ENCODE assay signal across 8 cellular contexts in genomic region chr21:34367320-34367935, GRCh38. TPM values are rescaled to one million over a fixed set of nuclear protein-coding genes. Genes with fewer than 3 reads are reported as not detected.
DNase-seq lines count a peak whose midpoint lies in the region; ATAC-seq and TF ChIP-seq lines count a peak whose summit lies in the region.

No MANE protein-coding gene starts in this region.

- H3K27ac ChIP-seq in C4-2B = no peak overlapping the region
- H3K27ac ChIP-seq in esophagus muscularis mucosa (replicated peaks in 1 of 4) = no peak overlapping the region

- no peak for TF ChIP-seq POLR2A in esophagus muscularis mucosa (IDR thresholded peaks at IDR 0.05; ENCODE audit: low read depth)

- ATAC-seq in HG02588 (IDR thresholded peaks at IDR 0.05; ENCODE audit: unreplicated experiment) (no peak), HG02852 (IDR thresholded peaks at IDR 0.05; ENCODE audit: unreplicated experiment) (no peak)

- no peak overlapping the region for H3K4me3 Mint-ChIP-seq in activated CD4-positive, alpha-beta T cell treated with anti-CD3 and anti-CD28 coated beads, Interleukin-2, amount 10 ng/mL, durations not matched to agents 24 days and 14 days
- H3K4me3 Mint-ChIP-seq in neural crest cell = no peak overlapping the region

- H3K9me3 Mint-ChIP-seq in activated CD4-positive, alpha-beta T cell treated with anti-CD3 and anti-CD28 coated beads, Interleukin-2, amount 10 ng/mL, durations not matched to agents 24 days and 14 days = no peaks in the 10 kb centered on the region
- H3K9me3 Mint-ChIP-seq in neural crest cell = no peaks in the 10 kb centered on the region

- H3K36me3 Mint-ChIP-seq in activated CD4-positive, alpha-beta T cell treated with anti-CD3 and anti-CD28 coated beads, Interleukin-2, amount 10 ng/mL, durations not matched to agents 24 days and 14 days (ENCODE audit: low read depth) = no peaks in the 10 kb centered on the region
- H3K36me3 Mint-ChIP-seq in neural crest cell (ENCODE audit: low read depth) = no peaks in the 10 kb centered on the region

- peaks cover 0 to 4% (median 0%) of the 10 kb centered on the region in 4 donors for H3K4me1 ChIP-seq in esophagus muscularis mucosa

- no peaks in the 10 kb centered on the region for H3K9me3 ChIP-seq in esophagus muscularis mucosa

- 78% methylated on average over 3 of the region's 3 CpGs for WGBS in esophagus muscularis mucosa

- no peaks in the 10 kb centered on the region for H3K36me3 ChIP-seq in esophagus muscularis mucosa

- H3K27ac Mint-ChIP-seq in activated CD4-positive, alpha-beta T cell treated with anti-CD3 and anti-CD28 coated beads, Interleukin-2, amount 10 ng/mL, durations not matched to agents 24 days and 14 days = no peak overlapping the region
- no peak overlapping the region for H3K27ac Mint-ChIP-seq in neural crest cell (ENCODE audit: unreplicated experiment)

- no peaks in the 10 kb centered on the region for H3K4me1 Mint-ChIP-seq in activated CD4-positive, alpha-beta T cell treated with anti-CD3 and anti-CD28 coated beads, Interleukin-2, amount 10 ng/mL, durations not matched to agents 24 days and 14 days
- H3K4me1 Mint-ChIP-seq in neural crest cell = peaks cover 5% of the 10 kb centered on the region

- TF ChIP-seq EP300 in esophagus muscularis mucosa (IDR thresholded peaks at IDR 0.05) = no peak

- DNase-seq in GM20000 (ENCODE audit: low spot score) = peak; percentile 42
- peak; percentile 70 for DNase-seq in NCI-H2227 (lab: John Stamatoyannopoulos, UW; ENCODE audit: unreplicated experiment)
- DNase-seq in activated CD4-positive, alpha-beta T cell treated with anti-CD3 and anti-CD28 coated beads, Interleukin-2, amount 10 ng/mL, durations not matched to agents 24 days and 14 days = peak; percentile 81
- no peak for DNase-seq in esophagus muscularis mucosa (ENCODE audit: extremely low spot score)
- DNase-seq in neural crest cell (ENCODE audit: low read depth, low spot score) = peak; percentile 45

- intact Hi-C loops in activated CD4-positive, alpha-beta T cell treated with anti-CD3 and anti-CD28 coated beads, Interleukin-2, amount 10 ng/mL, durations not matched to agents 24 days and 14 days (cut with micrococcal nuclease) = no loop called here
- intact Hi-C loops in esophagus muscularis mucosa (cut with DNase I) = no loop called here

- TF ChIP-seq CTCF in C4-2B (conservative IDR thresholded peaks at IDR 0.05) (peak; percentile 84), GM20000 (IDR thresholded peaks at IDR 0.05; ENCODE audit: extremely low read depth, missing control alignments) (peak; percentile 50), esophagus muscularis mucosa (IDR thresholded peaks at IDR 0.05) (peak; percentile 57 to 76 (median 66)), neural crest cell (conservative IDR thresholded peaks at IDR 0.05) (peak; percentile 81)

- no peaks in the 10 kb centered on the region for H3K27me3 ChIP-seq in esophagus muscularis mucosa

- H3K4me3 ChIP-seq in esophagus muscularis mucosa = no peak overlapping the region

- H3K27me3 Mint-ChIP-seq in activated CD4-positive, alpha-beta T cell treated with anti-CD3 and anti-CD28 coated beads, Interleukin-2, amount 10 ng/mL, durations not matched to agents 24 days and 14 days = peaks cover 24% of the 10 kb centered on the region
- H3K27me3 Mint-ChIP-seq in neural crest cell (ENCODE audit: low read depth) = no peaks in the 10 kb centered on the region

RNA-seq across cellular contexts. Expression of gene KCNE2, which starts 3.6 kb away (rescaled TPM):
- not detected in 2 replicates for total RNA-seq in activated CD4-positive, alpha-beta T cell treated with anti-CD3 and anti-CD28 coated beads, Interleukin-2, amount 10 ng/mL, durations not matched to agents 24 days and 14 days
- total RNA-seq in esophagus muscularis mucosa (under 1 TPM in 1 of 4 donors, not detected in 3; 0.40 TPM), neural crest cell (0.39 and 0.61 TPM in 2 replicates)

RNA-seq across cellular contexts. Expression of gene SMIM11, which starts 7.9 kb away (rescaled TPM):
- total RNA-seq in activated CD4-positive, alpha-beta T cell treated with anti-CD3 and anti-CD28 coated beads, Interleukin-2, amount 10 ng/mL, durations not matched to agents 24 days and 14 days = 23.7 and 23.9 TPM in 2 replicates
- total RNA-seq in esophagus muscularis mucosa (10 to 100 TPM in 2 of 4 donors, 1 to 10 TPM in 2; 2.3 to 12.4 (median 9.6) TPM), neural crest cell (16.7 and 17.0 TPM in 2 replicates)

RNA-seq across cellular contexts. Expression of gene SMIM34, which starts 56.3 kb away (rescaled TPM):
- not detected in 2 replicates for total RNA-seq in activated CD4-positive, alpha-beta T cell treated with anti-CD3 and anti-CD28 coated beads, Interleukin-2, amount 10 ng/mL, durations not matched to agents 24 days and 14 days
- total RNA-seq in esophagus muscularis mucosa = not detected
- total RNA-seq in neural crest cell = not detected in 2 replicates
